ENCODE assay signal across 8 cellular contexts in genomic region chr3:149367021-149367840, GRCh38. TPM values are rescaled to one million over a fixed set of nuclear protein-coding genes. Genes with fewer than 3 reads are reported as not detected.
DNase-seq lines count a peak whose midpoint lies in the region; ATAC-seq, FAIRE-seq and TF ChIP-seq lines count a peak whose summit lies in the region.

No MANE protein-coding gene starts in this region.

- no peaks in the 10 kb centered on the region for H3K36me3 Mint-ChIP-seq in stimulated activated naive CD8-positive, alpha-beta T cell treated with anti-CD3 and anti-CD28 coated beads, Interleukin-15, Interleukin-2, amounts not matched to agents 100 ng/mL and 50 ng/mL, for 24 hours (ENCODE audit: low read depth)

- H3K27me3 Mint-ChIP-seq in stimulated activated naive CD8-positive, alpha-beta T cell treated with anti-CD3 and anti-CD28 coated beads, Interleukin-15, Interleukin-2, amounts not matched to agents 100 ng/mL and 50 ng/mL, for 24 hours: peaks cover 3% of the 10 kb centered on the region

- peak; percentile 42 for DNase-seq in activated CD4-positive, alpha-beta T cell treated with anti-CD3 and anti-CD28 coated beads for 48 hours
- DNase-seq in activated CD4-positive, alpha-beta T cell treated with anti-CD3 and anti-CD28 coated beads, Interleukin-2, amount 50 U/mL, for 1 hour: no peak
- DNase-seq in RCC 7860 (ENCODE audit: low spot score) (peak; percentile 83), fibroblast of villous mesenchyme (ENCODE audit: low read depth) (peak; percentile 44), NCI-H2171 (lab: John Stamatoyannopoulos, UW) (no peak), GM03348 (ENCODE audit: low spot score) (no peak)

- no peaks in the 10 kb centered on the region for H3K9me3 Mint-ChIP-seq in stimulated activated naive CD8-positive, alpha-beta T cell treated with anti-CD3 and anti-CD28 coated beads, Interleukin-15, Interleukin-2, amounts not matched to agents 100 ng/mL and 50 ng/mL, for 24 hours

- no peak overlapping the region for H3K4me3 Mint-ChIP-seq in stimulated activated naive CD8-positive, alpha-beta T cell treated with anti-CD3 and anti-CD28 coated beads, Interleukin-15, Interleukin-2, amounts not matched to agents 100 ng/mL and 50 ng/mL, for 24 hours

- no peak for TF ChIP-seq CTCF in fibroblast of villous mesenchyme (IDR thresholded peaks at IDR 0.05; ENCODE audit: insufficient read depth, low read depth, low read length)

- H3K4me3 ChIP-seq in fibroblast of villous mesenchyme (ENCODE audit: low read depth, low read length): no peak overlapping the region

- peak overlapping the region; percentile 67 for H3K27ac Mint-ChIP-seq in stimulated activated naive CD8-positive, alpha-beta T cell treated with anti-CD3 and anti-CD28 coated beads, Interleukin-15, Interleukin-2, amounts not matched to agents 100 ng/mL and 50 ng/mL, for 24 hours

- peak; percentile 80 for FAIRE-seq in RCC 7860 (lab: Jason Lieb, UNC)

- no peak for ATAC-seq in GM18511 (IDR thresholded peaks at IDR 0.05; ENCODE audit: unreplicated experiment)

- peaks cover 9% of the 10 kb centered on the region for H3K4me1 Mint-ChIP-seq in stimulated activated naive CD8-positive, alpha-beta T cell treated with anti-CD3 and anti-CD28 coated beads, Interleukin-15, Interleukin-2, amounts not matched to agents 100 ng/mL and 50 ng/mL, for 24 hours (ENCODE audit: low read depth)

RNA-seq across cellular contexts. Expression of gene TM4SF1, which starts 10.2 kb away (rescaled TPM):
- total RNA-seq in fibroblast of villous mesenchyme: 52.2 and 80.3 TPM in 2 replicates

RNA-seq across cellular contexts. Expression of gene TM4SF18, which starts 33.8 kb away (rescaled TPM):
- total RNA-seq in fibroblast of villous mesenchyme: 0.32 TPM in 1 of 2 replicates, not detected in the other

Comparison
In these comparisons a context has a peak if more than half of its experiments do, and no peak if none do; other contexts are left out.
1. DNase-seq: peak in activated CD4-positive, alpha-beta T cell treated with anti-CD3 and anti-CD28 coated beads for 48 hours (single experiment), RCC 7860 (single experiment) and fibroblast of villous mesenchyme (single experiment); none in activated CD4-positive, alpha-beta T cell treated with anti-CD3 and anti-CD28 coated beads, Interleukin-2, amount 50 U/mL, for 1 hour (single experiment), NCI-H2171 (single experiment) and GM03348 (single experiment).